In genomic region chr22:29912605-29913398, GRCh38 we compare ENCODE assay signal across 12 cellular contexts. TPM values are rescaled to one million over a fixed set of nuclear protein-coding genes. Genes with fewer than 3 reads are reported as not detected.
A peak's percentile ranks its signal among the peaks of the same experiment; 100 is the strongest.
DNase-seq lines count a peak whose midpoint lies in the region; ATAC-seq, FAIRE-seq and TF ChIP-seq lines count a peak whose summit lies in the region.
"Had no signal": no experiment of that assay in that cellular context is flagged by ENCODE, and none has a peak within 500 bp of the region (broad histone marks: within the 10 kb centered on the region; RNA-seq: fewer than 3 reads in every experiment).

No MANE protein-coding gene starts in this region.

- no peaks in the 10 kb centered on the region for H3K36me3 Mint-ChIP-seq in activated T-cell treated with anti-CD3 and anti-CD28 coated beads, Interleukin-2, amount 50 U/mL, for 72 hours (ENCODE audit: insufficient read depth in 2 of 2)

- TF ChIP-seq POLR2A in gastroesophageal sphincter (IDR thresholded peaks at IDR 0.05) = no peak
- TF ChIP-seq POLR2A in sigmoid colon (IDR thresholded peaks at IDR 0.05) = no peak

- peak; percentile 64 for FAIRE-seq in G401.6 (lab: Jason Lieb, UNC)
- FAIRE-seq: kidney had no signal

- H3K27me3 ChIP-seq in gastroesophageal sphincter (no peaks in the 10 kb centered on the region), sigmoid colon (no peaks in the 10 kb centered on the region)

- H3K4me3 ChIP-seq in gastroesophageal sphincter (no peak overlapping the region), sigmoid colon (no peak overlapping the region)

- H3K4me1 ChIP-seq in gastroesophageal sphincter = peaks cover 26 to 86% (median 36%) of the 10 kb centered on the region in 3 donors
- peaks cover 0 to 89% (median 77%) of the 10 kb centered on the region in 4 donors for H3K4me1 ChIP-seq in sigmoid colon

- DNase-seq in sigmoid colon = no peak
- no peak for DNase-seq in stimulated activated CD8-positive, alpha-beta memory T cell treated with anti-CD3 and anti-CD28 coated beads, Interleukin-4, amount 100 ng/mL, for 48 hours
- DNase-seq in superior temporal gyrus (ENCODE audit: extremely low spot score) = no peak
- no peak for DNase-seq in activated T-cell treated with anti-CD3 and anti-CD28 coated beads, Interleukin-2, amount 50 U/mL, for 72 hours
- DNase-seq: kidney, NCI-H2029 treated with DMSO at 0.1 percent for 48 hours, trophoblast cell had no signal

- H3K9me3 ChIP-seq in gastroesophageal sphincter (no peaks in the 10 kb centered on the region), sigmoid colon (no peaks in the 10 kb centered on the region)

- H3K4me3 Mint-ChIP-seq in activated T-cell treated with anti-CD3 and anti-CD28 coated beads, Interleukin-2, amount 50 U/mL, for 72 hours = no peak overlapping the region
- H3K4me3 Mint-ChIP-seq: central memory CD8-positive, alpha-beta T cell had no signal

- 46 to 73% methylated on average over 5 of the region's 5 CpGs for whole genome bisulfite sequencing in gastroesophageal sphincter (ENCODE audit: low coverage in 1 of 2), 2 donors
- WGBS in sigmoid colon, 2 donors = 77 to 84% methylated on average over 5 of the region's 5 CpGs

- H3K27ac ChIP-seq in gastroesophageal sphincter (peak overlapping the region; percentile 28 to 49 (median 36)), sigmoid colon (peak overlapping the region; percentile 41 to 80 (median 55))

- H3K27ac Mint-ChIP-seq in activated T-cell treated with anti-CD3 and anti-CD28 coated beads, Interleukin-2, amount 50 U/mL, for 72 hours = no peak overlapping the region

- TF ChIP-seq EP300 in gastroesophageal sphincter (IDR thresholded peaks at IDR 0.05) (no peak), sigmoid colon (IDR thresholded peaks at IDR 0.05) (no peak)

- no peaks in the 10 kb centered on the region for H3K9me3 Mint-ChIP-seq in activated T-cell treated with anti-CD3 and anti-CD28 coated beads, Interleukin-2, amount 50 U/mL, for 72 hours
- H3K9me3 Mint-ChIP-seq: central memory CD8-positive, alpha-beta T cell had no signal

- H3K27me3 Mint-ChIP-seq in activated T-cell treated with anti-CD3 and anti-CD28 coated beads, Interleukin-2, amount 50 U/mL, for 72 hours (ENCODE audit: low read depth) = no peaks in the 10 kb centered on the region
- H3K27me3 Mint-ChIP-seq: central memory CD8-positive, alpha-beta T cell had no signal

- H3K36me3 ChIP-seq in gastroesophageal sphincter (no peaks in the 10 kb centered on the region), sigmoid colon (no peaks in the 10 kb centered on the region)

- ATAC-seq in SK-N-SH treated with all-trans-retinoic acid at 6 μM for 48 hours (peak; percentile 86), gastroesophageal sphincter (no peak), GM19452 (IDR thresholded peaks at IDR 0.05; ENCODE audit: unreplicated experiment) (no peak)
- ATAC-seq in activated T-cell treated with anti-CD3 and anti-CD28 coated beads, Interleukin-2, amount 50 U/mL, for 72 hours (replicated peaks in 1 of 2) = no peak

- H3K4me1 Mint-ChIP-seq in activated T-cell treated with anti-CD3 and anti-CD28 coated beads, Interleukin-2, amount 50 U/mL, for 72 hours (ENCODE audit: low read depth) = peaks cover 64% of the 10 kb centered on the region

- intact Hi-C loops in sigmoid colon (cut with DNase I) = loop anchor here (5.0 kb wide), 1 partner anchor 39 kb away; no protein-coding TSS in a partner anchor

- TF ChIP-seq CTCF in gastroesophageal sphincter (IDR thresholded peaks at IDR 0.05) = no peak
- TF ChIP-seq CTCF in sigmoid colon (IDR thresholded peaks at IDR 0.05) = no peak

TF ChIP-seq in SK-N-SH treated with all-trans-retinoic acid at 6 μM for 48 hours, 23 proteins besides CTCF, POLR2A, EP300 and RAD21:
- no peak for TF ChIP-seq TSHZ2 (CRISPR knock-in tag; IDR thresholded peaks at IDR 0.05)
- TF ChIP-seq CSRNP3 (CRISPR knock-in tag; IDR thresholded peaks at IDR 0.05) = no peak
- TF ChIP-seq BACH2 (CRISPR knock-in tag; IDR thresholded peaks at IDR 0.05; ENCODE audit: borderline replicate concordance) = no peak
- no peak for TF ChIP-seq TOX (CRISPR knock-in tag; IDR thresholded peaks at IDR 0.05; ENCODE audit: borderline replicate concordance)
- TF ChIP-seq ZC3H10 (CRISPR knock-in tag; IDR thresholded peaks at IDR 0.05) = no peak
- no peak for TF ChIP-seq PPARA (CRISPR knock-in tag; IDR thresholded peaks at IDR 0.05; ENCODE audit: borderline replicate concordance)
- TF ChIP-seq RARB (CRISPR knock-in tag; IDR thresholded peaks at IDR 0.05) = no peak
- TF ChIP-seq ZNF565 (CRISPR knock-in tag; conservative IDR thresholded peaks at IDR 0.05; ENCODE audit: low read depth) = no peak
- TF ChIP-seq POU6F1 (CRISPR knock-in tag; IDR thresholded peaks at IDR 0.05; ENCODE audit: borderline replicate concordance, low read depth) = no peak
- peak; percentile 58; the same call in 1 of the 2 replicates for TF ChIP-seq ISL1 (CRISPR knock-in tag; IDR thresholded peaks at IDR 0.05)
- TF ChIP-seq ZNF70 (CRISPR knock-in tag; IDR thresholded peaks at IDR 0.05) = no peak
- TF ChIP-seq TCF4 (CRISPR knock-in tag; IDR thresholded peaks at IDR 0.05; ENCODE audit: borderline replicate concordance) = no peak
- TF ChIP-seq CREB5 (CRISPR knock-in tag; IDR thresholded peaks at IDR 0.05; ENCODE audit: low read depth) = no peak
- peak; percentile 54; the same call in 1 of the 2 replicates for TF ChIP-seq SNAI2 (CRISPR knock-in tag; IDR thresholded peaks at IDR 0.05)

RNA-seq across cellular contexts. Expression of gene MTMR3, which starts 29.8 kb away (rescaled TPM):
- total RNA-seq in gastroesophageal sphincter (10 to 100 TPM; 34.9 to 45.9 (median 41.9) TPM), sigmoid colon (10 to 100 TPM; 40.7 to 52.3 (median 41.3) TPM)
- polyA plus RNA-seq in sigmoid colon = 10 to 100 TPM in 2 of 3 donors, 1 to 10 TPM in 1; 6.6 to 21.1 (median 10.9) TPM
- total RNA-seq in activated T-cell treated with anti-CD3 and anti-CD28 coated beads, Interleukin-2, amount 50 U/mL, for 72 hours = 10 to 100 TPM; 37.8 to 40.7 TPM
